In the genomic region with DNA sequence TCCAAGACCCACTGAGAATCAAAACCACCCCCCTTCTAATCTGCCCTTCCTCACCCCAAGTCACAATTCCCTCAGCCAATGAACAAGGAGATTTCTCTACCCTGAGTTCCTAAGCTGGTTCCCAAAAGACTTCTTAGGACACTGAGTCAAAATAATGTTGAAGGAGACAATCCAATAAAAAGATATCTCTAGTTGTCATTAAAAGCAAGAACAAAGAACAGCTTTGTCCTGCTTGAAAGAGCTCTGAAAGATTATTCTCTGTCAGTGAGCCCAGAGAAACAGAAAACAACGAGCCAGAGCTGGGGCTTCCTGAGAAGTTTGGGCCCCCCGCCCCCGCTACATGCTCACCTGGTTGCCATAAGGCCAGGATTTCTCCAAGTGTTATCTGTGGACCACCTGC, we compare ENCODE assay signal across 23 cellular contexts. TPM values are rescaled to one million over a fixed set of nuclear protein-coding genes. Genes with fewer than 3 reads are reported as not detected.
A peak's percentile ranks its signal among the peaks of the same experiment; 100 is the strongest.
DNase-seq lines count a peak whose midpoint lies in the region; ATAC-seq, FAIRE-seq and TF ChIP-seq lines count a peak whose summit lies in the region.
"Had no signal": no experiment of that assay in that cellular context is flagged by ENCODE, and none has a peak within 500 bp of the region (broad histone marks: within the 10 kb centered on the region; RNA-seq: fewer than 3 reads in every experiment).

No MANE protein-coding gene starts in this region.

- H2AFZ ChIP-seq in GM23338 (no peak overlapping the region), astrocyte (ENCODE audit: low read depth, low read length) (no peak overlapping the region), smooth muscle cell (ENCODE audit: low read depth) (no peak overlapping the region)

- H3K9me3 Mint-ChIP-seq in GM23338 = no peaks in the 10 kb centered on the region
- H3K9me3 Mint-ChIP-seq in astrocyte (ENCODE audit: unreplicated experiment) = no peaks in the 10 kb centered on the region
- H3K9me3 Mint-ChIP-seq: CD4-positive, alpha-beta T cell had no signal

- H3K9me2 ChIP-seq in GM23338 (ENCODE audit: insufficient read depth) = no peaks in the 10 kb centered on the region

- H3K27me3 Mint-ChIP-seq in GM23338 (ENCODE audit: insufficient read depth, low read depth, poor library complexity) (peaks cover 3% of the 10 kb centered on the region), astrocyte (ENCODE audit: low read depth, unreplicated experiment) (no peaks in the 10 kb centered on the region)
- H3K27me3 Mint-ChIP-seq: activated naive CD8-positive, alpha-beta T cell treated with anti-CD3 and anti-CD28 coated beads, Interleukin-2, amount 10 ng/mL, durations not matched to agents 7 days and 5 days; CD4-positive, alpha-beta T cell had no signal

- intact Hi-C loops in left colon (cut with DNase I, micrococcal nuclease) = no loop called here
- intact Hi-C loops in prostate gland (cut with DNase I) = no loop called here

- no peaks in the 10 kb centered on the region for H3F3A ChIP-seq in GM23338 (replicated peaks; ENCODE audit: low read depth)
- H3F3A ChIP-seq in smooth muscle cell (ENCODE audit: low read depth) = no peaks in the 10 kb centered on the region

- no peaks in the 10 kb centered on the region for H3K27me3 ChIP-seq in GM23338 (ENCODE audit: insufficient read depth)
- H3K27me3 ChIP-seq in astrocyte (ENCODE audit: insufficient read depth, low read length) = no peaks in the 10 kb centered on the region
- H3K27me3 ChIP-seq in prostate gland (replicated peaks; ENCODE audit: insufficient read depth) = no peaks in the 10 kb centered on the region
- H3K27me3 ChIP-seq in smooth muscle cell (ENCODE audit: low read depth) = no peaks in the 10 kb centered on the region
- H3K27me3 ChIP-seq: cardiac muscle cell, SJSA1 had no signal

- ATAC-seq in GM23338 (no peak), left colon (peak; percentile 20), GM21723 (IDR thresholded peaks at IDR 0.05; ENCODE audit: unreplicated experiment) (no peak)
- ATAC-seq: activated CD8-positive, alpha-beta T cell treated with anti-CD3 and anti-CD28 coated beads, Interleukin-2, amount 10 ng/mL, durations not matched to agents 7 days and 5 days; Panc1 had no signal

- H3K4me3 ChIP-seq in GM23338 = no peak overlapping the region
- H3K4me3 ChIP-seq in astrocyte (ENCODE audit: insufficient read depth, low read depth, low read length) = no peak overlapping the region
- H3K4me3 ChIP-seq in prostate gland = no peak overlapping the region
- H3K4me3 ChIP-seq in smooth muscle cell = no peak overlapping the region
- no peak overlapping the region for H3K4me3 ChIP-seq in coronary artery
- H3K4me3 ChIP-seq: cardiac muscle cell, SJSA1 had no signal

- FAIRE-seq in astrocyte (lab: Jason Lieb, UNC) = no peak
- FAIRE-seq: GM12892 had no signal

- H3K9ac ChIP-seq in astrocyte (ENCODE audit: low read length) = no peak overlapping the region
- H3K9ac ChIP-seq in smooth muscle cell (ENCODE audit: low read depth) = no peak overlapping the region

- H4K20me1 ChIP-seq in GM23338 (replicated peaks; ENCODE audit: insufficient read depth) (no peaks in the 10 kb centered on the region; the same call in 1 of the 2 replicates), astrocyte (ENCODE audit: insufficient read depth, low read length) (peaks cover 24% of the 10 kb centered on the region), smooth muscle cell (ENCODE audit: low read depth) (peaks cover 79% of the 10 kb centered on the region)

- no peaks in the 10 kb centered on the region; the same call in 1 of the 2 replicates for H3K36me3 ChIP-seq in GM23338 (ENCODE audit: insufficient read depth)
- H3K36me3 ChIP-seq in astrocyte (ENCODE audit: insufficient read depth, low read length) = no peaks in the 10 kb centered on the region
- H3K36me3 ChIP-seq in prostate gland = no peaks in the 10 kb centered on the region
- no peaks in the 10 kb centered on the region for H3K36me3 ChIP-seq in smooth muscle cell (ENCODE audit: low read depth)
- H3K36me3 ChIP-seq: cardiac muscle cell, SJSA1 had no signal

- 0 out of 2 replicates have a peak overlapping the region, but pooled peaks have one; percentile 47 for H3K4me2 ChIP-seq in GM23338
- peak overlapping the region; percentile 4 for H3K4me2 ChIP-seq in astrocyte (ENCODE audit: low read length)
- no peak overlapping the region for H3K4me2 ChIP-seq in smooth muscle cell

- no peaks in the 10 kb centered on the region; the same call in 1 of the 2 replicates for H3K79me2 ChIP-seq in GM23338 (replicated peaks; ENCODE audit: insufficient read depth)
- peaks cover 57% of the 10 kb centered on the region for H3K79me2 ChIP-seq in astrocyte (ENCODE audit: insufficient read depth, low read length)
- H3K79me2 ChIP-seq in smooth muscle cell (ENCODE audit: low read depth) = peaks cover 90% of the 10 kb centered on the region

- TF ChIP-seq POLR2A in prostate gland (IDR thresholded peaks at IDR 0.05) = no peak

- H3K4me3 Mint-ChIP-seq in GM23338 = no peak overlapping the region
- no peak overlapping the region for H3K4me3 Mint-ChIP-seq in astrocyte (ENCODE audit: unreplicated experiment)
- H3K4me3 Mint-ChIP-seq: activated CD8-positive, alpha-beta T cell treated with anti-CD3 and anti-CD28 coated beads, Interleukin-2, amount 10 ng/mL, durations not matched to agents 7 days and 5 days; activated naive CD8-positive, alpha-beta T cell treated with anti-CD3 and anti-CD28 coated beads, Interleukin-2, amount 10 ng/mL, durations not matched to agents 7 days and 5 days; CD4-positive, alpha-beta T cell; T-helper 2 cell treated with Interferon-gamma antibody and Interleukin-4, amounts not matched to agents 5 μg/mL and 100 μg/mL, for 36 hours had no signal

- no peaks in the 10 kb centered on the region for H3K36me3 Mint-ChIP-seq in GM23338 (ENCODE audit: low read depth)
- H3K36me3 Mint-ChIP-seq in astrocyte (ENCODE audit: low read depth, unreplicated experiment) = peaks cover 6% of the 10 kb centered on the region

- WGBS in prostate gland = 54% methylated on average over 3 of the region's 3 CpGs
- WGBS in smooth muscle cell (ENCODE audit: low lambda C conversion rate) = 75% methylated on average over 3 of the region's 3 CpGs

- H3K27ac ChIP-seq in GM23338 (ENCODE audit: low read depth) = peak overlapping the region; percentile 17; the same call in 1 of the 2 replicates
- H3K27ac ChIP-seq in astrocyte (ENCODE audit: low read depth, low read length) = no peak overlapping the region
- H3K27ac ChIP-seq in prostate gland = peak overlapping the region; percentile 6 to 59
- H3K27ac ChIP-seq in smooth muscle cell (ENCODE audit: low read depth) = no peak overlapping the region
- no peak overlapping the region for H3K27ac ChIP-seq in coronary artery
- H3K27ac ChIP-seq: cardiac muscle cell, SJSA1 had no signal

- H3K27ac Mint-ChIP-seq in GM23338 = no peak overlapping the region
- no peak overlapping the region for H3K27ac Mint-ChIP-seq in astrocyte (ENCODE audit: unreplicated experiment)
- H3K27ac Mint-ChIP-seq: activated CD8-positive, alpha-beta T cell treated with anti-CD3 and anti-CD28 coated beads, Interleukin-2, amount 10 ng/mL, durations not matched to agents 7 days and 5 days; activated naive CD8-positive, alpha-beta T cell treated with anti-CD3 and anti-CD28 coated beads, Interleukin-2, amount 10 ng/mL, durations not matched to agents 7 days and 5 days; CD4-positive, alpha-beta T cell; T-helper 2 cell treated with Interferon-gamma antibody and Interleukin-4, amounts not matched to agents 5 μg/mL and 100 μg/mL, for 36 hours had no signal

- peaks cover 33% of the 10 kb centered on the region for H3K4me1 Mint-ChIP-seq in GM23338
- peaks cover 12% of the 10 kb centered on the region for H3K4me1 Mint-ChIP-seq in astrocyte (ENCODE audit: low read depth, unreplicated experiment)

- no peak for TF ChIP-seq CTCF in GM23338 (conservative IDR thresholded peaks at IDR 0.05; ENCODE audit: low read depth in 2 of 2)
- TF ChIP-seq CTCF in astrocyte (IDR thresholded peaks at IDR 0.05; ENCODE audit: insufficient read depth, low read depth, low read length) = no peak
- no peak for TF ChIP-seq CTCF in prostate gland (IDR thresholded peaks at IDR 0.05)
- TF ChIP-seq CTCF in smooth muscle cell (IDR thresholded peaks at IDR 0.05; ENCODE audit: borderline replicate concordance, insufficient read depth, poor library complexity, severe bottlenecking) = no peak
- no peak for TF ChIP-seq CTCF in coronary artery (IDR thresholded peaks at IDR 0.05)

- H3K9me3 ChIP-seq in astrocyte (ENCODE audit: insufficient read depth, low read depth, low read length) (no peaks in the 10 kb centered on the region), prostate gland (no peaks in the 10 kb centered on the region), smooth muscle cell (replicated peaks; ENCODE audit: low read depth) (no peaks in the 10 kb centered on the region)
- H3K9me3 ChIP-seq: SJSA1 had no signal

- H3K4me1 ChIP-seq in GM23338 (ENCODE audit: insufficient read depth) = peaks cover 12% of the 10 kb centered on the region
- peaks cover 5% of the 10 kb centered on the region for H3K4me1 ChIP-seq in astrocyte (ENCODE audit: insufficient read depth, low read length)
- H3K4me1 ChIP-seq in prostate gland (replicated peaks) = peaks cover 6% of the 10 kb centered on the region
- peaks cover 11% of the 10 kb centered on the region for H3K4me1 ChIP-seq in smooth muscle cell (ENCODE audit: low read depth)
- H3K4me1 ChIP-seq: SJSA1 had no signal

- DNase-seq in GM23338 (ENCODE audit: low spot score) (no peak), astrocyte (ENCODE audit: low read depth) (no peak), left colon (no peak), prostate gland (ENCODE audit: low spot score) (no peak), NCI-H2227 (lab: John Stamatoyannopoulos, UW; ENCODE audit: unreplicated experiment) (no peak), smooth muscle cell (lab: John Stamatoyannopoulos, UW; ENCODE audit: unreplicated experiment) (no peak), coronary artery (ENCODE audit: low spot score) (no peak)
- DNase-seq: activated CD8-positive, alpha-beta T cell treated with anti-CD3 and anti-CD28 coated beads, Interleukin-2, amount 10 ng/mL, durations not matched to agents 7 days and 5 days; activated naive CD8-positive, alpha-beta T cell treated with anti-CD3 and anti-CD28 coated beads, Interleukin-2, amount 10 ng/mL, durations not matched to agents 7 days and 5 days; CD4-positive, alpha-beta T cell; DMS53; effector CD8-positive, alpha-beta T cell; glutamatergic neuron; MM.1S; NCI-H146; NCI-H2227 treated with DMSO at 0.1 percent for 48 hours; stimulated activated CD4-positive, alpha-beta T cell treated with anti-CD3 and anti-CD28 coated beads, Interleukin-4, amount 100 ng/mL, for 4 hours had no signal

TF ChIP-seq in GM23338, 12 proteins besides CTCF, POLR2A, EP300 and RAD21 (continues in another document):
- no peak for TF ChIP-seq STAT1 (IDR thresholded peaks at IDR 0.05; ENCODE audit: unreplicated experiment)
- TF ChIP-seq JUNB (IDR thresholded peaks at IDR 0.05; ENCODE audit: unreplicated experiment) = no peak

RNA-seq across cellular contexts. Expression of gene STK39, which starts 45.7 kb away (rescaled TPM):
- total RNA-seq in GM23338 (2014; rRNA removed; shearing (Covaris generic)) = 14.2 and 16.9 TPM in 2 replicates
- polyA plus RNA-seq in GM23338 (2016; fragmentation: Nextera tagmentation; extraction: Ambion mirVana) (9.5 and 10.0 TPM in 2 replicates), smooth muscle cell (18.8 and 21.1 TPM in 2 replicates)
- total RNA-seq in astrocyte (23.4 and 26.6 TPM in 2 replicates), left colon (10 to 100 TPM; 50.4 to 53.2 TPM), prostate gland (10 to 100 TPM; 32.2 to 54.7 TPM), smooth muscle cell (32.1 and 37.8 TPM in 2 replicates)

Comparison
In these comparisons a context has a peak if more than half of its experiments do, and no peak if none do; other contexts are left out.
1. H3K27ac ChIP-seq: peak in GM23338 (single experiment) and prostate gland (2 of 2); none in astrocyte (single experiment), smooth muscle cell (single experiment) and coronary artery (0 of 2).